In the genomic region with DNA sequence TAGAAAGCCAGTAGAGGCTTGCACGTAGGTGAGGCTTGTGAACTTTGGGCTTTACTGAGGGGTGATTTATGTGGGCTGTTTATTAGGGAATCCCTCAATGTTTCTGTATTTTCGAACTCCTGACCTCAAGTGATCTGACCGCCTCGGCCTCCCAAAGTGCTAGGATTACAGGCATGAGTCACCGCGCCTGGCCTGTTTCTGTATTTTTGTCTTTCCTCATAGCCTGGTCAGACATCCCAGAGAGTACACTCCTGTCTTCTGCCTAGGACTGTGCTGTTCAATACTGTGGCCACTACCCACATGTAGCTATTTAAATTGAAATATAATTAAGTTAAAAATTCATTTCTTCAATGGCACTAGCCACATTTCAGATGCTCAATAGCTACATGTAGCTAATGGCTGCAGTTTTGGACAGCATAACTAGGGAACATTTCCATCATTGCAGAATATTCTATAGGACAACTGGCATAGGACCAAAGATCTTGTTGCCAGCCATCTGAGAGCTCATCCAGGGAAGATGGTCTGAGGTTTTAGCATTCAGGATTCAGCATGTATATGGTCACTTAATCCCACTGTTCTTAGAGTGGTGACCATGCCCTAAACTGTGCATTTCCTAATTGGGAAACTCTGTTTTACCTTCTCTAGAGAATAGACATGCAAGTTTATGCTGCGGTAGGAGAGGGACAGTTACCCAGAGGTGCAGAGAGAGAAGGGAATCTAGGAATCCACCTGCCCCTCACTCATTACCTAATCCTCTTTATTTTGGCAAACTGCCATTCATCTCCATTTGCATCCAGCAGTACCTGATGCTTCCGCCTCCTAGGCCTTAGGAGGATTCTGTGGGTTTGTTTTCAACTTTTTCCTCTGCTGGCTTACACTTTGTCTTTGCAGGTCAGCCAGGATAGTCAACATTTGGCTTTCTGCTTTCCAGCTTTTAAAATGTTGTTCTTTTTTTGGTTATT, we compare ENCODE assay signal across 9 cellular contexts.
DNase-seq lines count a peak whose midpoint lies in the region; ATAC-seq and TF ChIP-seq lines count a peak whose summit lies in the region.
"Had no signal": no experiment of that assay in that cellular context is flagged by ENCODE, and none has a peak within 500 bp of the region (broad histone marks: within the 10 kb centered on the region; RNA-seq: fewer than 3 reads in every experiment).

No MANE protein-coding gene starts in this region.

- H3K4me3 Mint-ChIP-seq in MCF 10A (ENCODE audit: unreplicated experiment), result no peak overlapping the region
- H3K4me3 Mint-ChIP-seq: B cell had no signal

- no peaks in the 10 kb centered on the region for H3K27me3 Mint-ChIP-seq in MCF 10A (ENCODE audit: insufficient read depth, unreplicated experiment)
- H3K27me3 Mint-ChIP-seq: B cell had no signal

- no peaks in the 10 kb centered on the region for H3K36me3 Mint-ChIP-seq in MCF 10A (ENCODE audit: insufficient read depth, unreplicated experiment)

- H3K4me3 ChIP-seq in mammary epithelial cell (replicated peaks in 1 of 3; ENCODE audit: insufficient read depth in 1 of 3, low read depth in 2 of 3, low read length in 3 of 3) (no peak overlapping the region), PC-9 (peak overlapping the region; percentile 15; the same call in 1 of the 2 replicates), left ventricle myocardium inferior (no peak overlapping the region), aorta (ENCODE audit: low read length in 2 of 2) (no peak overlapping the region)

- H4K20me1 ChIP-seq in mammary epithelial cell (ENCODE audit: insufficient read depth, low read length) (no peaks in the 10 kb centered on the region), PC-9 (ENCODE audit: insufficient read depth) (no peaks in the 10 kb centered on the region; the same call in 1 of the 2 replicates)

- peak overlapping the region; percentile 55 for H3K27ac Mint-ChIP-seq in MCF 10A (ENCODE audit: low read depth, unreplicated experiment)
- H3K27ac Mint-ChIP-seq: B cell had no signal

- H2AFZ ChIP-seq in mammary epithelial cell (ENCODE audit: low read depth, low read length) (no peak overlapping the region), PC-9 (no peak overlapping the region)

- H3K9me3 ChIP-seq in mammary epithelial cell (replicated peaks; ENCODE audit: insufficient read depth, low read length) (no peaks in the 10 kb centered on the region), PC-9 (ENCODE audit: insufficient read depth, low read depth) (no peaks in the 10 kb centered on the region), left ventricle myocardium inferior (replicated peaks) (peaks cover 17% of the 10 kb centered on the region), aorta (ENCODE audit: control insufficient read depth, low read length) (no peaks in the 10 kb centered on the region)

- no peaks in the 10 kb centered on the region for H3K9me3 Mint-ChIP-seq in MCF 10A (ENCODE audit: unreplicated experiment)

- POLR2A ChIA-PET in MCF 10A (lab: Yijun Ruan, JAX), result interaction anchor here (0.7 to 1.7 kb wide), 2 partner anchors 64 to 199 kb away, joined by 4 to 7 read pairs; a partner anchor contains a TSS
- POLR2A ChIA-PET in PC-9 (lab: Charles Lee; ENCODE audit: unreplicated experiment), result interaction anchor here (0.6 kb wide), 2 partner anchors 295 to 366 kb away, joined by 3 read pairs; no protein-coding TSS in a partner anchor

- H3K4me1 Mint-ChIP-seq in MCF 10A (ENCODE audit: insufficient read depth, unreplicated experiment), result peaks cover 35% of the 10 kb centered on the region

- TF ChIP-seq CTCF in MCF 10A (IDR thresholded peaks at IDR 0.05; ENCODE audit: unreplicated experiment) (no peak), mammary epithelial cell (conservative IDR thresholded peaks at IDR 0.05 in 1 of 2, IDR thresholded peaks at IDR 0.05 in 1 of 2; ENCODE audit: extremely low read depth in 1 of 2, insufficient read depth in 1 of 2, low read depth in 1 of 2, low read length in 2 of 2) (no peak), PC-9 (conservative IDR thresholded peaks at IDR 0.05) (no peak), left ventricle myocardium inferior (IDR thresholded peaks at IDR 0.05; ENCODE audit: borderline replicate concordance) (no peak)

- DNase-seq in MCF 10A (ENCODE audit: unreplicated experiment) (peak; percentile 77), mammary epithelial cell (no peak), PC-9 (peak; percentile 47 to 63), left ventricle myocardium inferior (peak; percentile 39), aorta (peak in 1 of 2 donors; percentile 59), NCI-H1694 treated with DMSO at 0.1 percent for 48 hours (lab: John Stamatoyannopoulos, UW) (no peak), retina (no peak)

- H3K27ac ChIP-seq in mammary epithelial cell (ENCODE audit: insufficient read depth, low read depth, low read length) (no peak overlapping the region), PC-9 (peak overlapping the region; percentile 56), left ventricle myocardium inferior (replicated peaks) (peak overlapping the region; percentile 76), aorta (ENCODE audit: low read depth in 1 of 2, low read length in 2 of 2) (no peak overlapping the region)

- H3F3A ChIP-seq in PC-9 (ENCODE audit: insufficient read depth, low read depth), result peaks cover 28% of the 10 kb centered on the region; the same call in 1 of the 2 replicates

- ATAC-seq in aorta (ENCODE audit: low FRiP score), result peak; percentile 64
- no peak for ATAC-seq in GM18867 (IDR thresholded peaks at IDR 0.05; ENCODE audit: unreplicated experiment)

- no peak overlapping the region for H3K4me2 ChIP-seq in mammary epithelial cell (ENCODE audit: insufficient read depth, low read depth, low read length)
- peak overlapping the region; percentile 63 for H3K4me2 ChIP-seq in PC-9

- no peaks in the 10 kb centered on the region for H3K27me3 ChIP-seq in mammary epithelial cell (ENCODE audit: insufficient read depth, low read length)
- H3K27me3 ChIP-seq in PC-9 (ENCODE audit: insufficient read depth, low read depth), result no peaks in the 10 kb centered on the region
- no peaks in the 10 kb centered on the region for H3K27me3 ChIP-seq in left ventricle myocardium inferior (ENCODE audit: low read depth)
- H3K27me3 ChIP-seq in aorta (ENCODE audit: control insufficient read depth in 1 of 2, insufficient read depth in 2 of 2, low read length in 1 of 2), result no peaks in the 10 kb centered on the region

- H3K4me1 ChIP-seq in mammary epithelial cell (ENCODE audit: insufficient read depth, low read length) (peaks cover 11% of the 10 kb centered on the region), PC-9 (replicated peaks; ENCODE audit: insufficient read depth) (peaks cover 55% of the 10 kb centered on the region), left ventricle myocardium inferior (peaks cover 68% of the 10 kb centered on the region), aorta (ENCODE audit: control insufficient read depth in 1 of 2, insufficient read depth in 2 of 2, low read length in 2 of 2) (peaks cover 0 to 3% of the 10 kb centered on the region in 2 donors)

- in situ Hi-C loops in mammary epithelial cell (cut with MboI; ENCODE audit: low sequenced_read_pairs in 2 of 2), result no loop called here

- BruUV-seq in MCF 10A (replicated peaks; lab: Mats Ljungman, UMichigan), result no TSS peak
- BruUV-seq in mammary epithelial cell (replicated peaks; lab: Mats Ljungman, UMichigan), result no TSS peak
- no TSS peak for BruUV-seq in PC-9 (replicated peaks; lab: Mats Ljungman, UMichigan)

- intact Hi-C loops in MCF 10A (cut with micrococcal nuclease) (no loop called here), mammary epithelial cell (cut with micrococcal nuclease) (no loop called here), PC-9 (cut with micrococcal nuclease; ENCODE audit: unreplicated experiment) (loop anchor here (5.0 kb wide), 1 partner anchor 294 kb away; no protein-coding TSS in a partner anchor), left ventricle myocardium inferior (cut with micrococcal nuclease) (no loop called here), aorta (cut with DNase I) (no loop called here)

- no peak overlapping the region for H3K9ac ChIP-seq in mammary epithelial cell (ENCODE audit: insufficient read depth, low read length)

- WGBS in mammary epithelial cell (ENCODE audit: low coverage, missing lambda C conversion rate), result 96% methylated on average over 8 of the region's 8 CpGs
- WGBS in aorta, 2 donors, result 72% methylated on average over 8 of the region's 8 CpGs

- no peaks in the 10 kb centered on the region for H3K36me3 ChIP-seq in mammary epithelial cell (ENCODE audit: insufficient read depth, low read length)
- H3K36me3 ChIP-seq in PC-9 (ENCODE audit: low read depth), result no peaks in the 10 kb centered on the region
- H3K36me3 ChIP-seq in left ventricle myocardium inferior, result peaks cover 4% of the 10 kb centered on the region
- no peaks in the 10 kb centered on the region for H3K36me3 ChIP-seq in aorta (ENCODE audit: control insufficient read depth in 1 of 2, insufficient read depth in 2 of 2, low read length in 1 of 2)

- dilution Hi-C loops in mammary epithelial cell (cut with HindIII; ENCODE audit: low sequenced_read_pairs), result no loop called here

- H3K9me2 ChIP-seq in PC-9 (ENCODE audit: insufficient read depth), result no peaks in the 10 kb centered on the region

- H3K79me2 ChIP-seq in mammary epithelial cell (ENCODE audit: insufficient read depth, low read length) (peaks cover 51% of the 10 kb centered on the region), PC-9 (ENCODE audit: low read depth) (peaks cover 75% of the 10 kb centered on the region)

- CTCF ChIA-PET in MCF 10A (lab: Yijun Ruan, JAX), result interaction anchor here (1.4 kb wide), 1 partner anchor 23 kb away, joined by 6 read pairs; no protein-coding TSS in a partner anchor
- CTCF ChIA-PET in mammary epithelial cell (lab: Charles Lee; ENCODE audit: low non-redundant PET), result no interaction called here
- CTCF ChIA-PET in PC-9 (lab: Charles Lee), result no interaction called here

Comparison
In these comparisons a context has a peak if more than half of its experiments do, and no peak if none do; other contexts are left out.
1. DNase-seq: peak in MCF 10A (single experiment), PC-9 (2 of 2) and left ventricle myocardium inferior (single experiment); none in mammary epithelial cell (single experiment), NCI-H1694 treated with DMSO at 0.1 percent for 48 hours (single experiment) and retina (single experiment).
2. H3K27ac ChIP-seq: peak in PC-9 (single experiment) and left ventricle myocardium inferior (single experiment); none in mammary epithelial cell (single experiment) and aorta (0 of 2).